ENCODE assay signal across 16 cellular contexts in the genomic region with DNA sequence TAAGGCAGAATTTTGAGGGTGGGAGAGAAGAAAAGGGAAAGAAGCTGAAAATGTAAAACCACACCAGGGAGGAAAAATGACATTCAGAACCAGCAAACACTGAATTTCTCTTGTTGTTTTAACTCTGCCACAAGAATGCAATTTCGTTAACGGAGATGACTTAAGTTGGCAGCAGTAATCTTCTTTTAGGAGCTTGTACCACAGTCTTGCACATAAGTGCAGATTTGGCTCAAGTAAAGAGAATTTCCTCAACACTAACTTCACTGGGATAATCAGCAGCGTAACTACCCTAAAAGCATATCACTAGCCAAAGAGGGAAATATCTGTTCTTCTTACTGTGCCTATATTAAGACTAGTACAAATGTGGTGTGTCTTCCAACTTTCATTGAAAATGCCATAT. TPM values are rescaled to one million over a fixed set of nuclear protein-coding genes. Genes with fewer than 3 reads are reported as not detected.
DNase-seq lines count a peak whose midpoint lies in the region; ATAC-seq and TF ChIP-seq lines count a peak whose summit lies in the region.
"Had no signal": no experiment of that assay in that cellular context is flagged by ENCODE, and none has a peak within 500 bp of the region (broad histone marks: within the 10 kb centered on the region; RNA-seq: fewer than 3 reads in every experiment).

No MANE protein-coding gene starts in this region.

- no peak for TF ChIP-seq POLR2A in erythroblast (IDR thresholded peaks at IDR 0.05; ENCODE audit: low read length)

- no peak overlapping the region for H3K4me3 ChIP-seq in ACC112 (ENCODE audit: low read depth, low read length)
- no peak overlapping the region for H3K4me3 ChIP-seq in astrocyte of the cerebellum (ENCODE audit: low read depth, low read length)
- no peak overlapping the region for H3K4me3 ChIP-seq in MG63
- H3K4me3 ChIP-seq: SJCRH30 had no signal

- H3K27ac ChIP-seq in ACC112 (ENCODE audit: low read depth, low read length) = peak overlapping the region; percentile 30; the same call in 1 of the 2 replicates
- H3K27ac ChIP-seq: KMS-11, RWPE1, SJCRH30 had no signal

- H3K27me3 ChIP-seq in ACC112 (ENCODE audit: insufficient read depth, low read length) (no peaks in the 10 kb centered on the region), MG63 (no peaks in the 10 kb centered on the region)
- H3K27me3 ChIP-seq: SJCRH30 had no signal

- ATAC-seq in GM21515 (IDR thresholded peaks at IDR 0.05; ENCODE audit: unreplicated experiment) = no peak

- no peak overlapping the region for H2AFZ ChIP-seq in ACC112 (ENCODE audit: low read length, unreplicated experiment)

- DNase-seq in H4 (ENCODE audit: low spot score) (peak; percentile 27), astrocyte of the cerebellum (ENCODE audit: low read depth) (peak; percentile 55), iris pigment epithelial cell (ENCODE audit: low read depth) (peak; percentile 4), NCI-H345 (lab: John Stamatoyannopoulos, UW) (no peak), MG63 (no peak), erythroblast (lab: John Stamatoyannopoulos, UW) (no peak)
- DNase-seq: CD4-positive, CD25-positive, alpha-beta regulatory T cell; NCI-H1105 treated with DMSO at 0.1 percent for 48 hours; NCI-H187; NCI-H774; SJCRH30 had no signal

- H3K9me3 ChIP-seq in MG63 = no peaks in the 10 kb centered on the region
- H3K9me3 ChIP-seq: SJCRH30 had no signal

- H3K36me3 ChIP-seq in ACC112 (ENCODE audit: insufficient read depth, low read length) (peaks cover 80% of the 10 kb centered on the region), MG63 (peaks cover 7% of the 10 kb centered on the region; the same call in 1 of the 2 replicates)

- peaks cover 24% of the 10 kb centered on the region for H3K4me1 ChIP-seq in ACC112 (ENCODE audit: control insufficient read depth, insufficient read depth, low read length, unreplicated experiment)
- H3K4me1 ChIP-seq: SJCRH30 had no signal

- H3K79me2 ChIP-seq in ACC112 (ENCODE audit: control insufficient read depth, insufficient read depth, low read length, unreplicated experiment) = peaks cover 31% of the 10 kb centered on the region

- TF ChIP-seq CTCF in astrocyte of the cerebellum (IDR thresholded peaks at IDR 0.05; ENCODE audit: low read depth, low read length, missing control alignments) = no peak

- in situ Hi-C loops in astrocyte of the cerebellum (cut with HindIII; ENCODE audit: low sequenced_read_pairs) = no loop called here

RNA-seq across cellular contexts. Expression of a gene that starts 15.5 kb away (rescaled TPM):
- not detected in 2 replicates for total RNA-seq in H4 (2014; rRNA removed; shearing (Covaris generic))
- total RNA-seq in MG63 (2014; rRNA removed; shearing (Covaris generic); ENCODE audit: low replicate concordance) = 27.3 and 30.7 TPM in 2 replicates
- total RNA-seq: CD4-positive, CD25-positive, alpha-beta regulatory T cell; NCI-H460 had no signal

Comparison
In these comparisons a context has a peak if more than half of its experiments do, and no peak if none do; other contexts are left out.
1. DNase-seq: peak in H4 (single experiment), astrocyte of the cerebellum (single experiment) and iris pigment epithelial cell (single experiment); none in NCI-H345 (single experiment), MG63 (single experiment) and erythroblast (0 of 2).
2. RNA of a gene that starts 15.5 kb away (total RNA-seq): 27.3 to 30.7 TPM in MG63; not detected in H4; every median in the first group is over 10 times any median in the second.